ENCODE assay signal across 18 cellular contexts in genomic region chr5:81708889-81709288, GRCh38.
"Had no signal": no experiment of that assay in that cellular context is flagged by ENCODE, and none has a peak within 500 bp of the region (broad histone marks: within the 10 kb centered on the region; RNA-seq: fewer than 3 reads in every experiment).

No MANE protein-coding gene starts in this region.

- H3K36me3 Mint-ChIP-seq: natural killer cell had no signal

- H3K27ac ChIP-seq: cardiac muscle cell, prostate gland, spleen, upper lobe of left lung, VCaP had no signal

- H3K4me1 ChIP-seq: prostate gland, upper lobe of left lung had no signal

- H3K4me3 ChIP-seq: cardiac muscle cell, prostate gland, spleen, upper lobe of left lung had no signal

- H3K9me3 Mint-ChIP-seq: activated CD4-positive, alpha-beta memory T cell treated with anti-CD3 and anti-CD28 coated beads, Interleukin-2, amount 10 ng/mL, durations not matched to agents 7 days and 5 days; activated CD4-positive, alpha-beta T cell treated with anti-CD3 and anti-CD28 coated beads, Interleukin-2, amount 10 ng/mL, durations not matched to agents 24 days and 14 days; activated naive CD4-positive, alpha-beta T cell treated with anti-CD3 and anti-CD28 coated beads for 36 hours; activated naive CD8-positive, alpha-beta T cell treated with anti-CD3 and anti-CD28 coated beads, Interleukin-2, amount 50 U/mL, for 24 hours; activated T-cell treated with anti-CD3 and anti-CD28 coated beads, Interleukin-2, amount 50 U/mL, for 72 hours; natural killer cell; T-helper 2 cell treated with Interferon-gamma antibody and Interleukin-4, amounts not matched to agents 5 μg/mL and 100 μg/mL, for 36 hours had no signal

- H3K4me1 Mint-ChIP-seq: activated CD4-positive, alpha-beta memory T cell treated with anti-CD3 and anti-CD28 coated beads, Interleukin-2, amount 10 ng/mL, durations not matched to agents 7 days and 5 days; activated CD4-positive, alpha-beta T cell treated with anti-CD3 and anti-CD28 coated beads, Interleukin-2, amount 10 ng/mL, durations not matched to agents 24 days and 14 days had no signal

- H3K4me3 Mint-ChIP-seq: activated CD4-positive, alpha-beta memory T cell treated with anti-CD3 and anti-CD28 coated beads, Interleukin-2, amount 10 ng/mL, durations not matched to agents 7 days and 5 days; activated CD4-positive, alpha-beta T cell treated with anti-CD3 and anti-CD28 coated beads, Interleukin-2, amount 10 ng/mL, durations not matched to agents 24 days and 14 days; activated naive CD4-positive, alpha-beta T cell treated with anti-CD3 and anti-CD28 coated beads for 36 hours; activated naive CD8-positive, alpha-beta T cell treated with anti-CD3 and anti-CD28 coated beads, Interleukin-2, amount 50 U/mL, for 24 hours; activated T-cell treated with anti-CD3 and anti-CD28 coated beads, Interleukin-2, amount 50 U/mL, for 72 hours; natural killer cell; T-helper 2 cell treated with Interferon-gamma antibody and Interleukin-4, amounts not matched to agents 5 μg/mL and 100 μg/mL, for 36 hours had no signal

- DNase-seq: activated CD4-positive, alpha-beta memory T cell treated with anti-CD3 and anti-CD28 coated beads, Interleukin-2, amount 10 ng/mL, durations not matched to agents 7 days and 5 days; activated CD4-positive, alpha-beta T cell treated with anti-CD3 and anti-CD28 coated beads, Interleukin-2, amount 10 ng/mL, durations not matched to agents 24 days and 14 days; activated effector memory CD4-positive, alpha-beta T cell treated with Interleukin-2 at 50 U/mL for 16 hours; activated naive CD4-positive, alpha-beta T cell treated with anti-CD3 and anti-CD28 coated beads for 36 hours; activated naive CD8-positive, alpha-beta T cell treated with anti-CD3 and anti-CD28 coated beads, Interleukin-2, amount 50 U/mL, for 24 hours; activated T-cell treated with anti-CD3 and anti-CD28 coated beads, Interleukin-2, amount 50 U/mL, for 72 hours; foreskin fibroblast; left ventricle myocardium superior; midbrain; natural killer cell; spleen; stimulated activated CD4-positive, alpha-beta T cell treated with anti-CD3 and anti-CD28 coated beads, Interleukin-4, amount 100 ng/mL, for 24 hours; stimulated activated naive CD8-positive, alpha-beta T cell treated with anti-CD3 and anti-CD28 coated beads, Interleukin-15, Interleukin-2, amounts not matched to agents 100 U/mL and 50 U/mL, for 24 hours; upper lobe of left lung had no signal

- H3K27me3 ChIP-seq: cardiac muscle cell, spleen, upper lobe of left lung had no signal

- H3K27ac Mint-ChIP-seq: activated CD4-positive, alpha-beta memory T cell treated with anti-CD3 and anti-CD28 coated beads, Interleukin-2, amount 10 ng/mL, durations not matched to agents 7 days and 5 days; activated CD4-positive, alpha-beta T cell treated with anti-CD3 and anti-CD28 coated beads, Interleukin-2, amount 10 ng/mL, durations not matched to agents 24 days and 14 days; activated naive CD4-positive, alpha-beta T cell treated with anti-CD3 and anti-CD28 coated beads for 36 hours; activated naive CD8-positive, alpha-beta T cell treated with anti-CD3 and anti-CD28 coated beads, Interleukin-2, amount 50 U/mL, for 24 hours; natural killer cell; T-helper 2 cell treated with Interferon-gamma antibody and Interleukin-4, amounts not matched to agents 5 μg/mL and 100 μg/mL, for 36 hours had no signal

- H3K9me3 ChIP-seq: prostate gland, spleen, upper lobe of left lung had no signal

- H3K36me3 ChIP-seq: cardiac muscle cell, prostate gland, spleen, upper lobe of left lung had no signal

- H3K27me3 Mint-ChIP-seq: activated CD4-positive, alpha-beta memory T cell treated with anti-CD3 and anti-CD28 coated beads, Interleukin-2, amount 10 ng/mL, durations not matched to agents 7 days and 5 days; activated CD4-positive, alpha-beta T cell treated with anti-CD3 and anti-CD28 coated beads, Interleukin-2, amount 10 ng/mL, durations not matched to agents 24 days and 14 days; activated naive CD8-positive, alpha-beta T cell treated with anti-CD3 and anti-CD28 coated beads, Interleukin-2, amount 50 U/mL, for 24 hours had no signal
